Comparison of ENCODE assay signal across 27 cellular contexts in the genomic region with DNA sequence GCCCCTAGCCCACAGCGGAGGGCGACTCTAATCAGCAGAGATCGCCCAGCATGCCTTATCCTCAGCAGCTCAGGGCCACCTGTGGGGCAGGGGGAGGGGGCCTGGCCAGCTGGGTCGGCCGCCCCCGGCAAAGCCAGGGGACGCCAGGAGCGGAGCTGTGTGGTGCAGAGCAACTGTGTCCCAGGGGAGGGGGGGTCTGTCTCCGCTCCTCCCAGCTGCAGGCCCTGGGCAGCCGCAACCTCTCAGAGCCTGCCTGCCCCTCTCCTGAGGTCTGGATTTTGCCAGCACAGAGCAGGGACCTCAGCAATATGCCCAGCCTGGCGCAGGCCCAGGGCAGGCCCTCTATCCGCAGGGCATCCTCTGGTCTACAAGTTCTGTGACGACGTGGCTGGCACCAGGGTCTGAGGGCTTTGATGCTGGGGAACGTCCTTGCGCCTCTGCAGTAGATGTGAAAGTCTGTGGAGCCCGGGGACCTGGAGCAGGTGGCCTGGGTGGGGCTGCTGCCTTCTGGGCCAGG. TPM values are rescaled to one million over a fixed set of nuclear protein-coding genes. Genes with fewer than 3 reads are reported as not detected.
DNase-seq lines count a peak whose midpoint lies in the region; ATAC-seq, FAIRE-seq and TF ChIP-seq lines count a peak whose summit lies in the region.
"Had no signal": no experiment of that assay in that cellular context is flagged by ENCODE, and none has a peak within 500 bp of the region (broad histone marks: within the 10 kb centered on the region; RNA-seq: fewer than 3 reads in every experiment).

No MANE protein-coding gene starts in this region.

- H3K14ac ChIP-seq in H1 (ENCODE audit: insufficient read length) = no peak overlapping the region

- H3K79me2 ChIP-seq in H1 (ENCODE audit: control insufficient read depth in 1 of 2, insufficient read depth in 2 of 2, low read length in 2 of 2) = no peaks in the 10 kb centered on the region

- TF ChIP-seq CTCF in H1 (IDR thresholded peaks at IDR 0.05; ENCODE audit: control extremely low read depth in 1 of 3, insufficient read depth in 1 of 3, low read depth in 1 of 3, low read length in 3 of 3) (no peak), gastrocnemius medialis (IDR thresholded peaks at IDR 0.05 in 4 of 5, conservative IDR thresholded peaks at IDR 0.05 in 1 of 5) (no peak)

- no peak overlapping the region for H3K56ac ChIP-seq in H1 (replicated peaks; ENCODE audit: insufficient read length, low read depth, low read length)

- DNase-seq in NCI-H82 (lab: John Stamatoyannopoulos, UW) (peak; percentile 61), NCI-H82 treated with DMSO at 0.1 percent for 48 hours (lab: John Stamatoyannopoulos, UW; ENCODE audit: unreplicated experiment) (no peak), NT2/D1 (ENCODE audit: low read depth, low spot score) (no peak), H1 (ENCODE audit: low read depth in 1 of 2, low spot score in 2 of 2) (no peak), gastrocnemius medialis (peak in 1 of 2 donors; percentile 56), GM19240 (ENCODE audit: insufficient read length, low spot score) (no peak), SW 1271 (lab: John Stamatoyannopoulos, UW) (no peak)
- no peak for DNase-seq in naive thymus-derived CD8-positive, alpha-beta T cell
- DNase-seq: activated CD4-positive, alpha-beta T cell treated with anti-CD3 and anti-CD28 coated beads, Interleukin-2, amount 50 U/mL, for 48 hours; activated CD8-positive, alpha-beta memory T cell treated with anti-CD3 and anti-CD28 coated beads, Interleukin-2, amount 50 U/mL, for 48 hours; activated naive CD8-positive, alpha-beta T cell treated with anti-CD3 and anti-CD28 coated beads for 36 hours; Calu3; caudate nucleus; EL; KG1; MM.1S; NCI-H1694 treated with DMSO at 0.1 percent for 48 hours; NCI-H526 treated with DMSO at 0.1 percent for 48 hours; occipital lobe; spleen; stimulated activated CD4-positive, alpha-beta T cell treated with anti-CD3 and anti-CD28 coated beads, Interleukin-2, amount 100 ng/mL, for 48 hours had no signal

- no peak overlapping the region for H3K27ac Mint-ChIP-seq in naive thymus-derived CD8-positive, alpha-beta T cell
- H3K27ac Mint-ChIP-seq: activated naive CD8-positive, alpha-beta T cell treated with anti-CD3 and anti-CD28 coated beads for 36 hours; B cell; memory B cell; stimulated activated effector memory CD8-positive, alpha-beta T cell treated with anti-CD3 and anti-CD28 coated beads, Interleukin-12 subunit alpha, Interleukin-12 subunit beta, amount 100 ng/mL, for 72 hours had no signal

- no peak overlapping the region for H4K5ac ChIP-seq in H1 (ENCODE audit: insufficient read length, low read depth, low read length)

- no peak overlapping the region for H3K27ac ChIP-seq in H1 (ENCODE audit: low read depth, low read length)
- peak overlapping the region; percentile 3 to 98 (median 94) for H3K27ac ChIP-seq in gastrocnemius medialis
- H3K27ac ChIP-seq: spleen had no signal

- H2AK5ac ChIP-seq in H1 (ENCODE audit: low read depth, low read length) = 0 out of 2 replicates have a peak overlapping the region, but pooled peaks have one; percentile 39

- H3K18ac ChIP-seq in H1 (ENCODE audit: extremely low read depth, low read length) = no peak overlapping the region

- POLR2A ChIA-PET in H1 (lab: Charles Lee; ENCODE audit: partially characterized antibody) = interaction anchor here (1.2 kb wide), 2 partner anchors 10 to 67 kb away, joined by 3 read pairs; no protein-coding TSS in a partner anchor
- POLR2A ChIA-PET in naive thymus-derived CD8-positive, alpha-beta T cell (lab: Charles Lee) = no interaction called here

- no peaks in the 10 kb centered on the region for H4K20me1 ChIP-seq in H1 (replicated peaks in 1 of 2; ENCODE audit: control insufficient read depth in 1 of 2, insufficient read depth in 2 of 2, low read length in 2 of 2)

- no peak overlapping the region for H3K23ac ChIP-seq in H1 (ENCODE audit: insufficient read length)

- no peak overlapping the region for H3K4ac ChIP-seq in H1 (replicated peaks; ENCODE audit: insufficient read length, low read depth, low read length)

- no peak overlapping the region for H3K4me2 ChIP-seq in H1 (ENCODE audit: insufficient read depth in 1 of 2, low read depth in 2 of 2, low read length in 2 of 2)

- CTCF ChIA-PET in H1 (lab: Charles Lee; ENCODE audit: partially characterized antibody) = interaction anchor here (0.5 to 1.7 kb wide), 11 partner anchors 9 to 207 kb away, joined by 3 to 4 read pairs (median 3); no protein-coding TSS in a partner anchor

- H3K27me3 ChIP-seq in NT2/D1 (ENCODE audit: insufficient read depth, insufficient read length) = no peaks in the 10 kb centered on the region
- peaks cover 0 to 8% (median 0%) of the 10 kb centered on the region in 4 experiments; a peak in 3 of 7 replicates for H3K27me3 ChIP-seq in H1 (replicated peaks in 1 of 4; ENCODE audit: control insufficient read depth in 3 of 4, extremely low read depth in 1 of 4, insufficient read depth in 3 of 4, low read length in 3 of 4)
- no peaks in the 10 kb centered on the region for H3K27me3 ChIP-seq in gastrocnemius medialis

- H2BK15ac ChIP-seq in H1 (ENCODE audit: low read length) = no peak overlapping the region; the same call in 1 of the 2 replicates

- no peak overlapping the region for H2BK120ac ChIP-seq in H1 (replicated peaks; ENCODE audit: low read depth, low read length)

- no peak for FAIRE-seq in H1 (lab: Jason Lieb, UNC)
- FAIRE-seq: astrocyte, endometrium, urothelium cell line had no signal

- H3K4me3 ChIP-seq in NT2/D1 (ENCODE audit: insufficient read length, low read depth) (no peak overlapping the region), H1 (ENCODE audit: extremely low read depth in 1 of 4, insufficient read depth in 2 of 4, low read depth in 3 of 4, low read length in 4 of 4) (no peak overlapping the region), gastrocnemius medialis (no peak overlapping the region)
- H3K4me3 ChIP-seq: spleen had no signal

- H3K79me1 ChIP-seq in H1 (ENCODE audit: low read depth, low read length) = no peaks in the 10 kb centered on the region

- ATAC-seq in gastrocnemius medialis = no peak
- no peak for ATAC-seq in naive thymus-derived CD8-positive, alpha-beta T cell
- ATAC-seq: stimulated activated effector memory CD8-positive, alpha-beta T cell treated with anti-CD3 and anti-CD28 coated beads, Interleukin-12 subunit alpha, Interleukin-12 subunit beta, amount 100 ng/mL, for 72 hours had no signal

- peaks cover 0 to 5% (median 0%) of the 10 kb centered on the region in 4 donors for H3K4me1 Mint-ChIP-seq in naive thymus-derived CD8-positive, alpha-beta T cell
- H3K4me1 Mint-ChIP-seq: activated naive CD8-positive, alpha-beta T cell treated with anti-CD3 and anti-CD28 coated beads for 36 hours; stimulated activated effector memory CD8-positive, alpha-beta T cell treated with anti-CD3 and anti-CD28 coated beads, Interleukin-12 subunit alpha, Interleukin-12 subunit beta, amount 100 ng/mL, for 72 hours had no signal

- peak overlapping the region; percentile 60; the same call in 1 of the 2 replicates for H2BK12ac ChIP-seq in H1 (ENCODE audit: low read depth, low read length)

- H4K8ac ChIP-seq in H1 (ENCODE audit: extremely low read depth, insufficient read depth, low read length) = no peak overlapping the region

- TF ChIP-seq RAD21 in H1 (IDR thresholded peaks at IDR 0.05 in 1 of 2, conservative IDR thresholded peaks at IDR 0.05 in 1 of 2; ENCODE audit: low read depth in 2 of 2, low read length in 2 of 2) = no peak

- intact Hi-C loops in gastrocnemius medialis (cut with DNase I; ENCODE audit: low total_unique reads) = no loop called here

- peaks cover 0 to 32% (median 9%) of the 10 kb centered on the region in 5 donors for H3K27me3 Mint-ChIP-seq in naive thymus-derived CD8-positive, alpha-beta T cell

- no peaks in the 10 kb centered on the region for H3K36me3 ChIP-seq in NT2/D1 (ENCODE audit: insufficient read depth, insufficient read length, low read length)
- H3K36me3 ChIP-seq in H1 (ENCODE audit: control insufficient read depth in 2 of 4, insufficient read depth in 4 of 4, low read length in 3 of 4) = no peaks in the 10 kb centered on the region
- no peaks in the 10 kb centered on the region for H3K36me3 ChIP-seq in gastrocnemius medialis
- H3K36me3 ChIP-seq: spleen had no signal

- H3K9ac ChIP-seq in NT2/D1 (ENCODE audit: insufficient read length, low read depth) = peak overlapping the region; percentile 37
- no peak overlapping the region for H3K9ac ChIP-seq in H1 (replicated peaks in 1 of 4; ENCODE audit: extremely low read depth in 1 of 4, low read depth in 3 of 4, low read length in 3 of 4)

- H3K23me2 ChIP-seq in H1 (ENCODE audit: low read depth, low read length) = peaks cover 1% of the 10 kb centered on the region; the same call in 1 of the 2 replicates

- H3K4me1 ChIP-seq in NT2/D1 (ENCODE audit: insufficient read depth, insufficient read length) (peaks cover 50% of the 10 kb centered on the region), H1 (replicated peaks in 1 of 4; ENCODE audit: control insufficient read depth in 3 of 4, insufficient read depth in 4 of 4, low read length in 3 of 4) (peaks cover 13 to 40% (median 30%) of the 10 kb centered on the region in 4 experiments), gastrocnemius medialis (peaks cover 60 to 65% of the 10 kb centered on the region in 2 donors)

- TF ChIP-seq POLR2A in H1 (IDR thresholded peaks at IDR 0.05; ENCODE audit: control extremely low read depth in 1 of 2, low read depth in 2 of 2, low read length in 2 of 2) (no peak), gastrocnemius medialis (IDR thresholded peaks at IDR 0.05) (no peak)

- in situ Hi-C loops in gastrocnemius medialis (cut with MboI; ENCODE audit: low sequenced_read_pairs in 4 of 4) = no loop called here

- no peak overlapping the region for H4K91ac ChIP-seq in H1 (replicated peaks; ENCODE audit: insufficient read length, low read length)

- WGBS in H1 (ENCODE audit: extremely low coverage in 1 of 2, insufficient coverage in 1 of 2, insufficient read length in 1 of 2, insufficient replicate concordance in 2 of 2, low coverage in 1 of 2, low lambda C conversion rate in 2 of 2, missing lambda C conversion rate in 1 of 2), 2 experiments = 73% methylated on average over 15 of the region's 17 CpGs; no CpG with 5 or more reads in 1 of the 2 experiments

- no peaks in the 10 kb centered on the region for H3K36me3 Mint-ChIP-seq in naive thymus-derived CD8-positive, alpha-beta T cell
- H3K36me3 Mint-ChIP-seq: activated naive CD8-positive, alpha-beta T cell treated with anti-CD3 and anti-CD28 coated beads for 36 hours; memory B cell; stimulated activated effector memory CD8-positive, alpha-beta T cell treated with anti-CD3 and anti-CD28 coated beads, Interleukin-12 subunit alpha, Interleukin-12 subunit beta, amount 100 ng/mL, for 72 hours had no signal

- H2BK5ac ChIP-seq in H1 (ENCODE audit: low read depth, low read length) = no peak overlapping the region

- H3K9me3 Mint-ChIP-seq in naive thymus-derived CD8-positive, alpha-beta T cell = no peaks in the 10 kb centered on the region
- H3K9me3 Mint-ChIP-seq: activated naive CD8-positive, alpha-beta T cell treated with anti-CD3 and anti-CD28 coated beads for 36 hours; memory B cell; stimulated activated effector memory CD8-positive, alpha-beta T cell treated with anti-CD3 and anti-CD28 coated beads, Interleukin-12 subunit alpha, Interleukin-12 subunit beta, amount 100 ng/mL, for 72 hours had no signal

- peak overlapping the region; percentile 72; the same call in 1 of the 2 replicates for H2BK20ac ChIP-seq in H1 (ENCODE audit: low read length)

- no peak for TF ChIP-seq EP300 in H1 (IDR thresholded peaks at IDR 0.05; ENCODE audit: borderline replicate concordance in 1 of 2, low read depth in 2 of 2, low read length in 2 of 2)

- no peak overlapping the region for H3K4me3 Mint-ChIP-seq in naive thymus-derived CD8-positive, alpha-beta T cell
- H3K4me3 Mint-ChIP-seq: activated naive CD8-positive, alpha-beta T cell treated with anti-CD3 and anti-CD28 coated beads for 36 hours; B cell; memory B cell; stimulated activated effector memory CD8-positive, alpha-beta T cell treated with anti-CD3 and anti-CD28 coated beads, Interleukin-12 subunit alpha, Interleukin-12 subunit beta, amount 100 ng/mL, for 72 hours had no signal

- H3K9me3 ChIP-seq in NT2/D1 (ENCODE audit: insufficient read depth, low read length) (no peaks in the 10 kb centered on the region), H1 (ENCODE audit: insufficient read depth in 2 of 2, low read depth in 1 of 2, low read length in 1 of 2) (no peaks in the 10 kb centered on the region), gastrocnemius medialis (no peaks in the 10 kb centered on the region)
- H3K9me3 ChIP-seq: spleen had no signal

- H2AFZ ChIP-seq in H1 (ENCODE audit: low read length) = no peak overlapping the region

RNA-seq across cellular contexts. Expression of a gene that starts 36.5 kb away (rescaled TPM):
- total RNA-seq in H1 (2021; fragmentation: NEBNext Ultra II Directional; extraction: Animal tissue kit (Norgen Biotek cat#: 25700)) = 35.7 and 41.0 TPM in 2 replicates
- polyA plus RNA-seq in H1 (2011; rRNA removed) = 26.4 and 44.4 TPM in 2 replicates
- 26.3 TPM for polyA plus RNA-seq in H1 (2011; cell fraction: cytosol; rRNA removed)
- 76.9 TPM for polyA plus RNA-seq in H1 (2011; cell fraction: nucleus; rRNA removed)
- 24.8 to 37.5 TPM (median 34.7 TPM) in 4 replicates for polyA plus RNA-seq in H1 (2012, experiment 1 of 2)
- polyA plus RNA-seq in H1 (2012, experiment 2 of 2) = 22.5 TPM
- 29.8 TPM for polyA plus RNA-seq in H1 (2013, experiment 1 of 2)
- polyA plus RNA-seq in H1 (2013, experiment 2 of 2) = 28.9 TPM
- 35.9 and 40.0 TPM in 2 replicates for polyA minus RNA-seq in H1 (2011; rRNA and poly(A)+ RNA removed)
- 38.1 TPM for polyA minus RNA-seq in H1 (2011; cell fraction: cytosol; rRNA and poly(A)+ RNA removed)
- 47.8 TPM for polyA minus RNA-seq in H1 (2011; cell fraction: nucleus; rRNA and poly(A)+ RNA removed)
- 10 to 100 TPM; 24.5 to 56.5 (median 28.8) TPM for total RNA-seq in gastrocnemius medialis
- 10 to 100 TPM; 59.3 to 60.9 TPM for total RNA-seq in naive thymus-derived CD8-positive, alpha-beta T cell
- 10 to 100 TPM; 32.6 to 53.8 (median 39.7) TPM for polyA plus RNA-seq in naive thymus-derived CD8-positive, alpha-beta T cell
